In genomic region chr17:17576772-17577234, GRCh38 we compare ENCODE assay signal across 26 cellular contexts. TPM values are rescaled to one million over a fixed set of nuclear protein-coding genes. Genes with fewer than 3 reads are reported as not detected.
A peak's percentile ranks its signal among the peaks of the same experiment; 100 is the strongest.
DNase-seq lines count a peak whose midpoint lies in the region; ATAC-seq and TF ChIP-seq lines count a peak whose summit lies in the region.
"Had no signal": no experiment of that assay in that cellular context is flagged by ENCODE, and none has a peak within 500 bp of the region (broad histone marks: within the 10 kb centered on the region; RNA-seq: fewer than 3 reads in every experiment).

No MANE protein-coding gene starts in this region.

- H3K9me3 ChIP-seq in HAP-1 (no peaks in the 10 kb centered on the region), gastrocnemius medialis (no peaks in the 10 kb centered on the region)
- H3K9me3 ChIP-seq: adrenal gland, BE2C, mucosa of descending colon, Peyer's patch, SJSA1 had no signal

- no peak for TF ChIP-seq POLR2A in gastrocnemius medialis (IDR thresholded peaks at IDR 0.05)

- H3K9me3 Mint-ChIP-seq in WTC11 = no peaks in the 10 kb centered on the region
- no peaks in the 10 kb centered on the region for H3K9me3 Mint-ChIP-seq in activated T-helper 1 cell treated with anti-CD3 and anti-CD28 coated beads, Interleukin-12 subunit alpha, Interleukin-12 subunit beta, Interleukin-2, Interleukin-4 antibody, amounts not matched to agents 30 ng/mL and 10 ng/mL and 1 ng/mL, durations not matched to agents 14 hours and 24 hours and 36 hours
- H3K9me3 Mint-ChIP-seq: endodermal cell had no signal

- H3K27me3 ChIP-seq in HAP-1 (ENCODE audit: low read depth) (no peaks in the 10 kb centered on the region), gastrocnemius medialis (no peaks in the 10 kb centered on the region)
- H3K27me3 ChIP-seq: adrenal gland, BE2C, brain microvascular endothelial cell, Peyer's patch, SJSA1 had no signal

- peak overlapping the region; percentile 6; the same call in 1 of the 2 replicates for H3K27ac Mint-ChIP-seq in WTC11
- no peak overlapping the region for H3K27ac Mint-ChIP-seq in activated T-helper 1 cell treated with anti-CD3 and anti-CD28 coated beads, Interleukin-12 subunit alpha, Interleukin-12 subunit beta, Interleukin-2, Interleukin-4 antibody, amounts not matched to agents 30 ng/mL and 10 ng/mL and 1 ng/mL, durations not matched to agents 14 hours and 24 hours and 36 hours
- H3K27ac Mint-ChIP-seq: endodermal cell had no signal

- no peak overlapping the region for H3K4me3 ChIP-seq in HAP-1
- H3K4me3 ChIP-seq in gastrocnemius medialis = no peak overlapping the region
- H3K4me3 ChIP-seq: adrenal gland, coronary artery, mucosa of descending colon, Peyer's patch, SJSA1 had no signal

- no peak for ATAC-seq in WTC11
- ATAC-seq in gastrocnemius medialis = no peak
- ATAC-seq: HepG2, mucosa of descending colon had no signal

- POLR2A ChIA-PET in WTC11 (lab: Charles Lee) = no interaction called here

- H3K4me3 Mint-ChIP-seq in WTC11 = no peak overlapping the region
- H3K4me3 Mint-ChIP-seq in activated T-helper 1 cell treated with anti-CD3 and anti-CD28 coated beads, Interleukin-12 subunit alpha, Interleukin-12 subunit beta, Interleukin-2, Interleukin-4 antibody, amounts not matched to agents 30 ng/mL and 10 ng/mL and 1 ng/mL, durations not matched to agents 14 hours and 24 hours and 36 hours = no peak overlapping the region
- H3K4me3 Mint-ChIP-seq: endodermal cell had no signal

- peak; percentile 65 for DNase-seq in ELF-1 (ENCODE audit: low read depth, low spot score)
- no peak for DNase-seq in WTC11 (ENCODE audit: low spot score)
- DNase-seq in left kidney (ENCODE audit: low read depth, low spot score) = peak; percentile 85
- peak; percentile 59 for DNase-seq in renal cortical epithelial cell (ENCODE audit: low read depth)
- DNase-seq in LoVo (ENCODE audit: low spot score) = no peak
- no peak for DNase-seq in activated T-helper 1 cell treated with anti-CD3 and anti-CD28 coated beads, Interleukin-12 subunit alpha, Interleukin-12 subunit beta, Interleukin-2, Interleukin-4 antibody, amounts not matched to agents 30 ng/mL and 10 ng/mL and 1 ng/mL, durations not matched to agents 14 hours and 24 hours and 36 hours (ENCODE audit: low spot score)
- no peak for DNase-seq in HAP-1 (ENCODE audit: low spot score in 2 of 2)
- no peak for DNase-seq in gastrocnemius medialis
- DNase-seq: activated CD4-positive, CD25-positive, alpha-beta regulatory T cell treated with anti-CD3 and anti-CD28 coated beads, Interleukin-2, amount 50 U/mL, for 72 hours; activated naive CD4-positive, alpha-beta T cell; activated T-cell treated with anti-CD3 and anti-CD28 coated beads, Interleukin-2, amount 50 U/mL, for 1 hour; adrenal gland; BE2C; brain microvascular endothelial cell; DMS53; endodermal cell; GF-D8; mucosa of descending colon; NCI-H1092; NCI-H187 treated with DMSO at 0.1 percent for 48 hours; NCI-H526; Peyer's patch; T-helper 1 cell had no signal

- intact Hi-C loops in activated T-helper 1 cell treated with anti-CD3 and anti-CD28 coated beads, Interleukin-12 subunit alpha, Interleukin-12 subunit beta, Interleukin-2, Interleukin-4 antibody, amounts not matched to agents 30 ng/mL and 10 ng/mL and 1 ng/mL, durations not matched to agents 14 hours and 24 hours and 36 hours (cut with micrococcal nuclease) = no loop called here
- intact Hi-C loops in gastrocnemius medialis (cut with DNase I; ENCODE audit: low total_unique reads) = no loop called here

- no peaks in the 10 kb centered on the region for H3K4me1 ChIP-seq in HAP-1
- H3K4me1 ChIP-seq in gastrocnemius medialis = peaks cover 0 to 1% of the 10 kb centered on the region in 2 donors
- H3K4me1 ChIP-seq: BE2C, SJSA1 had no signal

- H3K36me3 ChIP-seq in HAP-1 (replicated peaks) = peaks cover 3% of the 10 kb centered on the region
- no peaks in the 10 kb centered on the region for H3K36me3 ChIP-seq in gastrocnemius medialis
- H3K36me3 ChIP-seq: adrenal gland, BE2C, brain microvascular endothelial cell, Peyer's patch, SJSA1 had no signal

- H3K36me3 Mint-ChIP-seq in WTC11 = no peaks in the 10 kb centered on the region
- H3K36me3 Mint-ChIP-seq in activated T-helper 1 cell treated with anti-CD3 and anti-CD28 coated beads, Interleukin-12 subunit alpha, Interleukin-12 subunit beta, Interleukin-2, Interleukin-4 antibody, amounts not matched to agents 30 ng/mL and 10 ng/mL and 1 ng/mL, durations not matched to agents 14 hours and 24 hours and 36 hours (ENCODE audit: low read depth) = no peaks in the 10 kb centered on the region

- in situ Hi-C loops in HAP-1 (cut with MboI; ENCODE audit: low sequenced_read_pairs) (no loop called here), gastrocnemius medialis (cut with MboI; ENCODE audit: low sequenced_read_pairs in 4 of 4) (loop anchor here in 1 of 4 donors (10.0 kb wide), 1 partner anchor 222 kb away; no protein-coding TSS in a partner anchor)

- CTCF ChIA-PET in WTC11 (lab: Charles Lee) = interaction anchor here (1.0 to 1.4 kb wide), 2 partner anchors 9 to 30 kb away, joined by 3 to 4 read pairs; no protein-coding TSS in a partner anchor

- TF ChIP-seq CTCF in WTC11 (IDR thresholded peaks at IDR 0.05) (no peak), gastrocnemius medialis (IDR thresholded peaks at IDR 0.05 in 4 of 5, conservative IDR thresholded peaks at IDR 0.05 in 1 of 5) (no peak)

- H3K27me3 Mint-ChIP-seq in WTC11 (ENCODE audit: low read depth) = no peaks in the 10 kb centered on the region
- no peaks in the 10 kb centered on the region for H3K27me3 Mint-ChIP-seq in activated T-helper 1 cell treated with anti-CD3 and anti-CD28 coated beads, Interleukin-12 subunit alpha, Interleukin-12 subunit beta, Interleukin-2, Interleukin-4 antibody, amounts not matched to agents 30 ng/mL and 10 ng/mL and 1 ng/mL, durations not matched to agents 14 hours and 24 hours and 36 hours (ENCODE audit: insufficient read depth)

- H3K4me1 Mint-ChIP-seq in WTC11 = 0 out of 2 replicates have a peak, but pooled peaks cover 4% of the 10 kb centered on the region
- no peaks in the 10 kb centered on the region for H3K4me1 Mint-ChIP-seq in activated T-helper 1 cell treated with anti-CD3 and anti-CD28 coated beads, Interleukin-12 subunit alpha, Interleukin-12 subunit beta, Interleukin-2, Interleukin-4 antibody, amounts not matched to agents 30 ng/mL and 10 ng/mL and 1 ng/mL, durations not matched to agents 14 hours and 24 hours and 36 hours (ENCODE audit: low read depth)

- no peak overlapping the region for H3K27ac ChIP-seq in gastrocnemius medialis
- H3K27ac ChIP-seq: brain microvascular endothelial cell, coronary artery, Peyer's patch, SJSA1 had no signal

TF ChIP-seq in WTC11, 78 proteins besides CTCF, POLR2A, EP300 and RAD21 (continues in another document):
- no peak for TF ChIP-seq ZNF281 (CRISPR knock-in tag; IDR thresholded peaks at IDR 0.05)
- TF ChIP-seq FOXK1 (CRISPR knock-in tag; IDR thresholded peaks at IDR 0.05) = no peak
- TF ChIP-seq ZMAT4 (CRISPR knock-in tag; IDR thresholded peaks at IDR 0.05) = no peak
- TF ChIP-seq OVOL2 (CRISPR knock-in tag; IDR thresholded peaks at IDR 0.05; ENCODE audit: borderline replicate concordance) = no peak
- no peak for TF ChIP-seq AR (CRISPR knock-in tag; IDR thresholded peaks at IDR 0.05)

RNA-seq across cellular contexts. Expression of gene PEMT, which starts 14.7 kb away (rescaled TPM):
- 51.9 to 54.6 TPM (median 53.1 TPM) in 3 replicates for total RNA-seq in WTC11 (2021)
- total RNA-seq in renal cortical epithelial cell = 36.0 and 36.6 TPM in 2 replicates
- 39.9 and 45.1 TPM in 2 replicates for total RNA-seq in activated T-helper 1 cell treated with anti-CD3 and anti-CD28 coated beads, Interleukin-12 subunit alpha, Interleukin-12 subunit beta, Interleukin-2, Interleukin-4 antibody, amounts not matched to agents 30 ng/mL and 10 ng/mL and 1 ng/mL, durations not matched to agents 14 hours and 24 hours and 36 hours
- 10 to 100 TPM; 32.8 to 48.2 (median 34.2) TPM for total RNA-seq in gastrocnemius medialis

Comparison
In these comparisons a context has a peak if more than half of its experiments do, and no peak if none do; other contexts are left out.
1. DNase-seq: peak in ELF-1 (single experiment), left kidney (single experiment) and renal cortical epithelial cell (single experiment); none in WTC11 (single experiment), LoVo (single experiment), activated T-helper 1 cell treated with anti-CD3 and anti-CD28 coated beads, Interleukin-12 subunit alpha, Interleukin-12 subunit beta, Interleukin-2, Interleukin-4 antibody, amounts not matched to agents 30 ng/mL and 10 ng/mL and 1 ng/mL, durations not matched to agents 14 hours and 24 hours and 36 hours (single experiment), HAP-1 (0 of 2) and gastrocnemius medialis (0 of 2).